12 cellular contexts compared by ENCODE assay signal in the genomic region with DNA sequence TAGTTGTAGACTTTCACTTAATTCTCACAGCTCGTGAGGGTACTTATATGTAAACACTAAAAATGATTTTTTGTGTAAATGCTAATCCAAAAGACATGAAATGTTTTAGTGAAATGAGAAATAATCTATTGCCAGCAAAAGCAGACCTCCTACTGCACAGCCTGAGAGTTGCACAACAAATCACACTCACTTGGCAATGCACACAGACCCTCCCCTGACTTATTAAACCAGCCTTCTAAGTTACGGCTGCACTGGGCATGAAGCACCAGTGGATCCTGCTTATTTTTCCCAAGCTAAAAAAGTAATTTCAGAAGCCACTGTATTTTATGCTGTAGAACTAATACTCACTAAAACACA. TPM values are rescaled to one million over a fixed set of nuclear protein-coding genes. Genes with fewer than 3 reads are reported as not detected.
DNase-seq lines count a peak whose midpoint lies in the region; ATAC-seq and TF ChIP-seq lines count a peak whose summit lies in the region.
"Had no signal": no experiment of that assay in that cellular context is flagged by ENCODE, and none has a peak within 500 bp of the region (broad histone marks: within the 10 kb centered on the region; RNA-seq: fewer than 3 reads in every experiment).

No MANE protein-coding gene starts in this region.

- no peaks in the 10 kb centered on the region for H3K4me1 ChIP-seq in CD8-positive, alpha-beta memory T cell (ENCODE audit: insufficient read depth, low read length)

- H3K4me1 Mint-ChIP-seq in CD8-positive, alpha-beta memory T cell, result peaks cover 0 to 7% (median 0%) of the 10 kb centered on the region in 3 donors

- no peaks in the 10 kb centered on the region for H3K36me3 ChIP-seq in CD8-positive, alpha-beta memory T cell (ENCODE audit: insufficient read depth, low read length)

- peaks cover 4 to 30% of the 10 kb centered on the region in 2 donors for H3K27me3 Mint-ChIP-seq in CD8-positive, alpha-beta memory T cell

- peak; percentile 22 for DNase-seq in EH (ENCODE audit: low read depth)
- peak; percentile 62 for DNase-seq in astrocyte of the hippocampus (ENCODE audit: low read depth, low spot score)
- DNase-seq in left ventricle myocardium superior, result no peak
- peak; percentile 52 for DNase-seq in retinal pigment epithelial cell (ENCODE audit: low read depth)
- no peak for DNase-seq in CD8-positive, alpha-beta memory T cell
- no peak for DNase-seq in NCI-H748 treated with DMSO at 0.1 percent for 48 hours (lab: John Stamatoyannopoulos, UW)
- DNase-seq in HuH-7.5 (ENCODE audit: low spot score), result no peak
- DNase-seq: activated CD4-positive, alpha-beta T cell treated with anti-CD3 and anti-CD28 coated beads, Interleukin-2, amount 10 ng/mL, durations not matched to agents 24 days and 14 days; NCI-H1436 had no signal

- H3K27ac ChIP-seq in CD8-positive, alpha-beta memory T cell (ENCODE audit: low read depth, low read length), result no peak overlapping the region
- H3K27ac ChIP-seq: BLaER1 treated with 17β-estradiol and CSF1 and Interleukin-3, amounts not matched to agents 10 nM and 100 nM; RWPE1 had no signal

- no peak for TF ChIP-seq CTCF in retinal pigment epithelial cell (conservative IDR thresholded peaks at IDR 0.05; ENCODE audit: low read depth, low read length)

- peaks cover 0 to 7% (median 0%) of the 10 kb centered on the region in 3 donors for H3K36me3 Mint-ChIP-seq in CD8-positive, alpha-beta memory T cell

- no peak overlapping the region for H3K4me3 Mint-ChIP-seq in CD8-positive, alpha-beta memory T cell
- H3K4me3 Mint-ChIP-seq: activated CD4-positive, alpha-beta T cell treated with anti-CD3 and anti-CD28 coated beads, Interleukin-2, amount 10 ng/mL, durations not matched to agents 24 days and 14 days had no signal

- H3K27ac Mint-ChIP-seq in CD8-positive, alpha-beta memory T cell, result no peak overlapping the region
- H3K27ac Mint-ChIP-seq: activated CD4-positive, alpha-beta T cell treated with anti-CD3 and anti-CD28 coated beads, Interleukin-2, amount 10 ng/mL, durations not matched to agents 24 days and 14 days had no signal

- no peaks in the 10 kb centered on the region for H3K9me3 Mint-ChIP-seq in CD8-positive, alpha-beta memory T cell
- H3K9me3 Mint-ChIP-seq: activated CD4-positive, alpha-beta T cell treated with anti-CD3 and anti-CD28 coated beads, Interleukin-2, amount 10 ng/mL, durations not matched to agents 24 days and 14 days had no signal

- ATAC-seq in left ventricle myocardium superior (peak; percentile 85), HG03135 (IDR thresholded peaks at IDR 0.05; ENCODE audit: unreplicated experiment) (no peak)

- no peaks in the 10 kb centered on the region for H3K27me3 ChIP-seq in CD8-positive, alpha-beta memory T cell (ENCODE audit: insufficient read depth, low read length, poor library complexity, severe bottlenecking)
- H3K27me3 ChIP-seq: BLaER1 treated with 17β-estradiol and CSF1 and Interleukin-3, amounts not matched to agents 10 nM and 100 nM had no signal

- POLR2A ChIA-PET in CD8-positive, alpha-beta memory T cell (lab: Charles Lee), result no interaction called here

- H3K4me3 ChIP-seq in retinal pigment epithelial cell (ENCODE audit: low read length), result no peak overlapping the region
- H3K4me3 ChIP-seq in CD8-positive, alpha-beta memory T cell (ENCODE audit: low read length), result no peak overlapping the region
- H3K4me3 ChIP-seq: BLaER1 treated with 17β-estradiol and CSF1 and Interleukin-3, amounts not matched to agents 10 nM and 100 nM had no signal

- CTCF ChIA-PET in CD8-positive, alpha-beta memory T cell (lab: Charles Lee), result interaction anchor here (1.1 to 6.9 kb wide), 12 partner anchors 9 to 833 kb away, joined by 4 to 83 read pairs (median 8); partner anchors contain the start of gene SLC45A1

- intact Hi-C loops in left ventricle myocardium superior (cut with micrococcal nuclease), result loop anchor here (10.0 kb wide), 1 partner anchor 329 kb away; no protein-coding TSS in a partner anchor

- H3K9me3 ChIP-seq in CD8-positive, alpha-beta memory T cell (ENCODE audit: low read length), result no peaks in the 10 kb centered on the region
- H3K9me3 ChIP-seq: BLaER1 treated with 17β-estradiol and CSF1 and Interleukin-3, amounts not matched to agents 10 nM and 100 nM had no signal

RNA-seq across cellular contexts. Expression of gene ERRFI1, which starts 10.3 kb away (rescaled TPM):
- 10.2 TPM for total RNA-seq in left ventricle myocardium superior
- total RNA-seq in CD8-positive, alpha-beta memory T cell, result 1 to 10 TPM; 3.5 to 3.8 TPM
- polyA plus RNA-seq in CD8-positive, alpha-beta memory T cell, result 1.1 TPM

RNA-seq across cellular contexts. Expression of gene PARK7, which starts 54.3 kb away (rescaled TPM):
- 335 TPM for total RNA-seq in left ventricle myocardium superior
- 100 to 1,000 TPM; 583 to 628 TPM for total RNA-seq in CD8-positive, alpha-beta memory T cell
- polyA plus RNA-seq in CD8-positive, alpha-beta memory T cell, result 396 TPM

Comparison
In these comparisons a context has a peak if more than half of its experiments do, and no peak if none do; other contexts are left out.
1. DNase-seq: peak in EH (single experiment), astrocyte of the hippocampus (single experiment) and retinal pigment epithelial cell (single experiment); none in left ventricle myocardium superior (single experiment), CD8-positive, alpha-beta memory T cell (0 of 5), NCI-H748 treated with DMSO at 0.1 percent for 48 hours (single experiment) and HuH-7.5 (single experiment).